In genomic region chr15:70453238-70453637, GRCh38 we compare ENCODE assay signal across 18 cellular contexts.
"Had no signal": no experiment of that assay in that cellular context is flagged by ENCODE, and none has a peak within 500 bp of the region (broad histone marks: within the 10 kb centered on the region; RNA-seq: fewer than 3 reads in every experiment).

No MANE protein-coding gene starts in this region.

- H3K4me3 ChIP-seq: cardiac muscle cell, lower lobe of right lung, sigmoid colon, thoracic aorta had no signal

- H3K9me3 ChIP-seq: lower lobe of right lung, neutrophil, sigmoid colon, thoracic aorta had no signal

- H3K27me3 ChIP-seq: cardiac muscle cell, sigmoid colon had no signal

- ATAC-seq: activated T-cell treated with anti-CD3 and anti-CD28 coated beads, Interleukin-2, amount 50 U/mL, for 72 hours; natural killer cell treated with Interleukin-12 subunit alpha and Interleukin-12 subunit beta and Interleukin-15 and Interleukin-18, amount 100 ng/mL, for 72 hours; stimulated activated effector memory CD8-positive, alpha-beta T cell treated with anti-CD3 and anti-CD28 coated beads, Interleukin-12 subunit alpha, Interleukin-12 subunit beta, amount 100 ng/mL, for 72 hours had no signal

- H3K36me3 ChIP-seq: cardiac muscle cell, lower lobe of right lung, neutrophil, sigmoid colon, thoracic aorta had no signal

- H3K27ac ChIP-seq: cardiac muscle cell, lower lobe of right lung, neutrophil, sigmoid colon, thoracic aorta had no signal

- DNase-seq: activated CD4-positive, CD25-positive, alpha-beta regulatory T cell treated with anti-CD3 and anti-CD28 coated beads, Interleukin-2, amount 50 U/mL, for 72 hours; activated CD8-positive, alpha-beta memory T cell treated with anti-CD3 and anti-CD28 coated beads for 24 hours; activated CD8-positive, alpha-beta memory T cell treated with anti-CD3 and anti-CD28 coated beads, Interleukin-2, amount 50 U/mL, for 48 hours; activated gamma-delta T cell; activated T-cell treated with anti-CD3 and anti-CD28 coated beads, Interleukin-2, amount 50 U/mL, for 72 hours; amygdala; foreskin melanocyte; glutamatergic neuron; hippocampal formation; islet precursor cell; lower lobe of right lung; sigmoid colon; stimulated activated CD4-positive, alpha-beta T cell treated with anti-CD3 and anti-CD28 coated beads, Interleukin-4, amount 100 ng/mL, for 24 hours had no signal
